In the genomic region with DNA sequence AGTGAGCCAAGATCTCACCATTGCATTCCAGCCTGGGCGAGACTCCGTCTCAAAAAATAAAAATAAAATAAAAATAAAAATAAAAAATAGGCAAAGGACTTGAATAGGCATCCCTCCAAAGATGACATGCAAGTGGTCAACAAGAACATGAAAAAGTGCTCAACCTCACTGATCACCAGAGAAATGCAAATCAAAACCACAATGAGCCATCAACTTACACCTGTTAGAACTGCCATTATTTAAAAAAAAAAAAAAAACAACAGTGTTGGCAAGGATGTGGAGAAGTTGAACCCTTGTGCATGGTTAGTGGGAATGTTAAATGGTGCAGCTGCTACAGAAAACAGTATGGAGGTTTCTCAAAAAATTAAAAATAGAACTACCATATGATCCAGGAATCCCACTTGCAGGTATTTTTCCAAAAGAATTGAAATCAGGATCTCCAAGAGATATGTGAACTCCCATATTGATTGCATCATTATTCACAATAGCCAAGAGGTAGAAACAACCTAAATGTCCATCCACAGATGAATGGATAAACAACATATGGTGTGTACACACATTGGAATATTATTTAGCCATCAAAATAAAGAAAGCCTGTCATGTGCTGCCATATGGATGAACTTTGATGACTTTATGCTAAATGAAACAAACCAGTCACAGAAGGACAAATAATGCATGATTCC, we compare ENCODE assay signal across 23 cellular contexts. TPM values are rescaled to one million over a fixed set of nuclear protein-coding genes. Genes with fewer than 3 reads are reported as not detected.
A peak's percentile ranks its signal among the peaks of the same experiment; 100 is the strongest.
DNase-seq lines count a peak whose midpoint lies in the region; ATAC-seq and TF ChIP-seq lines count a peak whose summit lies in the region.
"Had no signal": no experiment of that assay in that cellular context is flagged by ENCODE, and none has a peak within 500 bp of the region (broad histone marks: within the 10 kb centered on the region; RNA-seq: fewer than 3 reads in every experiment).

No MANE protein-coding gene starts in this region.

- no peaks in the 10 kb centered on the region for H3K9me2 ChIP-seq in SK-N-SH

- no peak overlapping the region for H3K9ac ChIP-seq in SK-N-SH
- H3K9ac ChIP-seq: parathyroid adenoma had no signal

- no peaks in the 10 kb centered on the region for H4K20me1 ChIP-seq in SK-N-SH (ENCODE audit: insufficient read depth)

- peak overlapping the region; percentile 14 to 54 for H3K27ac Mint-ChIP-seq in natural killer cell treated with Interleukin-12 subunit alpha and Interleukin-12 subunit beta and Interleukin-15 and Interleukin-18, amount 100 ng/mL, for 72 hours
- no peak overlapping the region for H3K27ac Mint-ChIP-seq in glutamatergic neuron (ENCODE audit: unreplicated experiment)
- H3K27ac Mint-ChIP-seq: activated CD8-positive, alpha-beta T cell treated with anti-CD3 and anti-CD28 coated beads for 36 hours; activated naive CD8-positive, alpha-beta T cell treated with anti-CD3 and anti-CD28 coated beads, Interleukin-2, amount 10 ng/mL, durations not matched to agents 7 days and 5 days; activated T-cell treated with anti-CD3 and anti-CD28 coated beads, Interleukin-2, amount 50 U/mL, for 72 hours; B cell had no signal

- no peaks in the 10 kb centered on the region for H3K27me3 Mint-ChIP-seq in natural killer cell treated with Interleukin-12 subunit alpha and Interleukin-12 subunit beta and Interleukin-15 and Interleukin-18, amount 100 ng/mL, for 72 hours
- peaks cover 8% of the 10 kb centered on the region for H3K27me3 Mint-ChIP-seq in glutamatergic neuron (ENCODE audit: unreplicated experiment)
- H3K27me3 Mint-ChIP-seq: activated CD8-positive, alpha-beta T cell treated with anti-CD3 and anti-CD28 coated beads for 36 hours; activated naive CD8-positive, alpha-beta T cell treated with anti-CD3 and anti-CD28 coated beads, Interleukin-2, amount 10 ng/mL, durations not matched to agents 7 days and 5 days; B cell had no signal

- no peaks in the 10 kb centered on the region for H3K9me3 Mint-ChIP-seq in natural killer cell treated with Interleukin-12 subunit alpha and Interleukin-12 subunit beta and Interleukin-15 and Interleukin-18, amount 100 ng/mL, for 72 hours
- no peaks in the 10 kb centered on the region for H3K9me3 Mint-ChIP-seq in glutamatergic neuron (ENCODE audit: unreplicated experiment)
- H3K9me3 Mint-ChIP-seq: activated CD8-positive, alpha-beta T cell treated with anti-CD3 and anti-CD28 coated beads for 36 hours; activated naive CD8-positive, alpha-beta T cell treated with anti-CD3 and anti-CD28 coated beads, Interleukin-2, amount 10 ng/mL, durations not matched to agents 7 days and 5 days; activated T-cell treated with anti-CD3 and anti-CD28 coated beads, Interleukin-2, amount 50 U/mL, for 72 hours had no signal

- H3K36me3 ChIP-seq in MG63 (no peaks in the 10 kb centered on the region), SK-N-SH (replicated peaks in 1 of 2; ENCODE audit: control insufficient read depth in 1 of 2, insufficient read depth in 2 of 2, low read length in 1 of 2) (no peaks in the 10 kb centered on the region)
- H3K36me3 ChIP-seq: brain microvascular endothelial cell, gastrocnemius medialis, tibial artery, WERI-Rb-1 had no signal

- no peaks in the 10 kb centered on the region for H3K9me3 ChIP-seq in MG63
- H3K9me3 ChIP-seq in SK-N-SH, result no peaks in the 10 kb centered on the region
- H3K9me3 ChIP-seq: gastrocnemius medialis, tibial artery had no signal

- POLR2A ChIA-PET in SK-N-SH (lab: Yijun Ruan, JAX), result no interaction called here

- no peak for TF ChIP-seq RAD21 in SK-N-SH (IDR thresholded peaks at IDR 0.05; ENCODE audit: low read length)

- H3K4me1 Mint-ChIP-seq in natural killer cell treated with Interleukin-12 subunit alpha and Interleukin-12 subunit beta and Interleukin-15 and Interleukin-18, amount 100 ng/mL, for 72 hours (ENCODE audit: low read depth in 2 of 2), result peaks cover 18 to 24% of the 10 kb centered on the region in 2 donors
- H3K4me1 Mint-ChIP-seq in glutamatergic neuron (ENCODE audit: low read depth, unreplicated experiment), result peaks cover 11% of the 10 kb centered on the region

- TF ChIP-seq EP300 in SK-N-SH (IDR thresholded peaks at IDR 0.05; ENCODE audit: borderline replicate concordance in 1 of 2, low read depth in 1 of 2, low read length in 1 of 2), result no peak

- H3K79me2 ChIP-seq in SK-N-SH (ENCODE audit: insufficient read depth), result no peaks in the 10 kb centered on the region
- H3K79me2 ChIP-seq: parathyroid adenoma had no signal

- WGBS in SK-N-SH (ENCODE audit: low lambda C conversion rate), result 98% methylated on average over 2 of the region's 2 CpGs

- TF ChIP-seq CTCF in glutamatergic neuron (IDR thresholded peaks at IDR 0.05; ENCODE audit: partially characterized antibody, unreplicated experiment), result no peak
- no peak for TF ChIP-seq CTCF in SK-N-SH (IDR thresholded peaks at IDR 0.05)

- H3K4me3 ChIP-seq in Jurkat, Clone E6-1 (ENCODE audit: low read length), result no peak overlapping the region
- H3K4me3 ChIP-seq in MG63, result no peak overlapping the region
- H3K4me3 ChIP-seq in SK-N-SH (ENCODE audit: low read depth in 2 of 2, low read length in 1 of 2), result no peak overlapping the region
- H3K4me3 ChIP-seq: gastrocnemius medialis, skin epidermis, tibial artery had no signal

- peak overlapping the region; percentile 4 for H3K4me3 Mint-ChIP-seq in natural killer cell treated with Interleukin-12 subunit alpha and Interleukin-12 subunit beta and Interleukin-15 and Interleukin-18, amount 100 ng/mL, for 72 hours
- H3K4me3 Mint-ChIP-seq in glutamatergic neuron (ENCODE audit: unreplicated experiment), result no peak overlapping the region
- H3K4me3 Mint-ChIP-seq: activated CD8-positive, alpha-beta T cell treated with anti-CD3 and anti-CD28 coated beads for 36 hours; activated naive CD8-positive, alpha-beta T cell treated with anti-CD3 and anti-CD28 coated beads, Interleukin-2, amount 10 ng/mL, durations not matched to agents 7 days and 5 days; activated T-cell treated with anti-CD3 and anti-CD28 coated beads, Interleukin-2, amount 50 U/mL, for 72 hours; B cell had no signal

- CTCF ChIA-PET in SK-N-SH (lab: Yijun Ruan, JAX), result no interaction called here

- no peaks in the 10 kb centered on the region; a peak in 1 of 4 replicates for H3K4me1 ChIP-seq in SK-N-SH (ENCODE audit: control insufficient read depth in 1 of 2, insufficient read depth in 2 of 2, low read depth in 1 of 2, low read length in 1 of 2)
- H3K4me1 ChIP-seq: gastrocnemius medialis, tibial artery had no signal

- no peaks in the 10 kb centered on the region for H3F3A ChIP-seq in SK-N-SH (replicated peaks; ENCODE audit: insufficient read depth)

- ATAC-seq in GM18867 (IDR thresholded peaks at IDR 0.05; ENCODE audit: unreplicated experiment), result peak; percentile 60
- ATAC-seq in GM21786 (IDR thresholded peaks at IDR 0.05; ENCODE audit: unreplicated experiment), result peak; percentile 49
- ATAC-seq in natural killer cell treated with Interleukin-12 subunit alpha and Interleukin-12 subunit beta and Interleukin-15 and Interleukin-18, amount 100 ng/mL, for 72 hours, result no peak
- ATAC-seq: activated CD8-positive, alpha-beta T cell treated with anti-CD3 and anti-CD28 coated beads for 36 hours; activated T-cell treated with anti-CD3 and anti-CD28 coated beads, Interleukin-2, amount 50 U/mL, for 72 hours; gastrocnemius medialis had no signal

- H3K27me3 ChIP-seq in MG63, result no peaks in the 10 kb centered on the region
- no peaks in the 10 kb centered on the region for H3K27me3 ChIP-seq in SK-N-SH (ENCODE audit: insufficient read depth)
- H3K27me3 ChIP-seq: brain microvascular endothelial cell, gastrocnemius medialis, tibial artery had no signal

- no peak overlapping the region for H3K27ac ChIP-seq in SK-N-SH (ENCODE audit: low read depth in 2 of 2, low read length in 1 of 2)
- H3K27ac ChIP-seq: brain microvascular endothelial cell, epithelial cell of prostate, gastrocnemius medialis, parathyroid adenoma, skin epidermis, tibial artery, WERI-Rb-1 had no signal

- no peak overlapping the region for H2AFZ ChIP-seq in SK-N-SH (ENCODE audit: low read depth)
- H2AFZ ChIP-seq: parathyroid adenoma had no signal

- no peak overlapping the region for H3K4me2 ChIP-seq in SK-N-SH

- DNase-seq in Jurkat, Clone E6-1 (ENCODE audit: low read depth, low spot score), result peak; percentile 71
- DNase-seq in natural killer cell treated with Interleukin-12 subunit alpha and Interleukin-12 subunit beta and Interleukin-15 and Interleukin-18, amount 100 ng/mL, for 72 hours (ENCODE audit: low spot score), result no peak
- no peak for DNase-seq in MG63
- no peak for DNase-seq in glutamatergic neuron
- no peak for DNase-seq in SK-N-SH
- DNase-seq: activated CD8-positive, alpha-beta T cell treated with anti-CD3 and anti-CD28 coated beads for 36 hours; activated naive CD8-positive, alpha-beta T cell treated with anti-CD3 and anti-CD28 coated beads, Interleukin-2, amount 10 ng/mL, durations not matched to agents 7 days and 5 days; activated T-cell treated with anti-CD3 and anti-CD28 coated beads, Interleukin-2, amount 50 U/mL, for 72 hours; brain microvascular endothelial cell; DMS153; gastrocnemius medialis; NCI-H1048; NCI-H2171; tibial artery; WERI-Rb-1 had no signal

- H3K36me3 Mint-ChIP-seq in natural killer cell treated with Interleukin-12 subunit alpha and Interleukin-12 subunit beta and Interleukin-15 and Interleukin-18, amount 100 ng/mL, for 72 hours, result no peaks in the 10 kb centered on the region
- no peaks in the 10 kb centered on the region for H3K36me3 Mint-ChIP-seq in glutamatergic neuron (ENCODE audit: unreplicated experiment)
- H3K36me3 Mint-ChIP-seq: activated naive CD8-positive, alpha-beta T cell treated with anti-CD3 and anti-CD28 coated beads, Interleukin-2, amount 10 ng/mL, durations not matched to agents 7 days and 5 days had no signal

TF ChIP-seq in SK-N-SH, 30 proteins besides CTCF, POLR2A, EP300 and RAD21:
- TF ChIP-seq TEAD4 (IDR thresholded peaks at IDR 0.05; ENCODE audit: borderline replicate concordance, insufficient read depth) (no peak), CHD2 (IDR thresholded peaks at IDR 0.05; ENCODE audit: low read length, partially characterized antibody) (no peak), NRF1 (IDR thresholded peaks at IDR 0.05; ENCODE audit: low read depth, low read length) (no peak), RXRA (IDR thresholded peaks at IDR 0.05; ENCODE audit: borderline replicate concordance, low read depth) (no peak)

RNA-seq across cellular contexts. Expression of gene C20orf203, which starts 2.8 kb away (rescaled TPM):
- not detected for polyA plus RNA-seq in Jurkat, Clone E6-1 (2012; ENCODE audit: insufficient read depth, insufficient read length)
- under 1 TPM; 0.07 to 0.17 TPM for total RNA-seq in natural killer cell treated with Interleukin-12 subunit alpha and Interleukin-12 subunit beta and Interleukin-15 and Interleukin-18, amount 100 ng/mL, for 72 hours
- total RNA-seq in MG63 (2014; rRNA removed; shearing (Covaris generic); ENCODE audit: low replicate concordance), result not detected in 2 replicates
- 0.25 TPM for total RNA-seq in glutamatergic neuron (ENCODE audit: unreplicated experiment)
- not detected in 2 replicates for polyA plus RNA-seq in SK-N-SH (2012; rRNA removed)
- polyA plus RNA-seq in SK-N-SH (2012; cell fraction: cytosol; rRNA removed), result not detected in 2 replicates
- 0.01 and 0.04 TPM in 2 replicates for polyA plus RNA-seq in SK-N-SH (2012; cell fraction: nucleus; rRNA removed)
- total RNA-seq: gastrocnemius medialis, RPMI7951 had no signal
- polyA plus RNA-seq: liver had no signal

Comparison
In these comparisons a context has a peak if more than half of its experiments do, and no peak if none do; other contexts are left out.
1. ATAC-seq: peak in GM18867 (single experiment) and GM21786 (single experiment); none in natural killer cell treated with Interleukin-12 subunit alpha and Interleukin-12 subunit beta and Interleukin-15 and Interleukin-18, amount 100 ng/mL, for 72 hours (0 of 2).